ENCODE assay signal across 8 cellular contexts in the genomic region with DNA sequence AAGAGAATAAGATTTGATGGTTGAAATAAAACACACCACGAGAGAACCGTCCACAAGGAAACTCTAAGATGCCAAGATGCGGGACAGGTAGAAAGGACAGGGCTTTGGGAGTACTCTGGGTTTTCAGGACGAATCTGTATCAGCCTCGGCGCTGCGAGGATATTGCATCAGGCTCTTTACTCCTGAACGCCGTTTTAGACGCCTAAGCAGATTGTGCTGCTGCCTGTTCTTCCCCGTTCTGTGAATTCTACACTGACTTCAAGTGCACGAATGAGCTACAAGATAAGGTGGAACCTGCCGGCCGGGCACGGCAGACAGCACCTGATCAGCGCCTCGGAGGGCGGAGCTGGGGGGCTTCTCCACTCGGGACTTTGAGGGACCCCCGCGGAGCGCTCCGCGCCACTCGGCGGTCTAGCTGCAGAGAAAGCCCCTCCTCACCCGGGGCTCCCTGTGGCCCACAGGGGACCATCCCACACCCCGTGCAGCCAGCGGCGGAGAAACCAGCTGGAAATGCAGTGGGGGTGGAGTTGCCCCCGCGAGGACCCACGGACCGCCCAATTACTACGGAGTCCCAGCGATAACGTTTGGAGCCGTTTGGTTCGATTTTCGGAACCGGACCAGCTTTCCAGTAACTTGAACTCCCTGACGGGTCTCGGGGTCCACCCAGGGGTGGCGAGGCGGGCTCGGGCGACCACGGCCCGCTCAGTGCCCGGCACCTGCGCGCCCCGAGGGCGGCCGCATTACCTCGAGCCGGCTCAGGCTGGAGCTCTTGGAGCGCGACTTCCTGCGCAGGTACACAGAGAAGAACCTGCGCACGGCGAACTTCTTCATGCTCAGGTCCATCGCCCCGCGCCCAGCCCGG. TPM values are rescaled to one million over a fixed set of nuclear protein-coding genes. Genes with fewer than 3 reads are reported as not detected.
DNase-seq lines count a peak whose midpoint lies in the region; ATAC-seq and TF ChIP-seq lines count a peak whose summit lies in the region.

No MANE protein-coding gene starts in this region.

- in situ Hi-C loops in G401 (cut with HindIII; ENCODE audit: low sequenced_read_pairs): no loop called here

- no peaks in the 10 kb centered on the region for H3K36me3 ChIP-seq in left ventricle myocardium inferior
- H3K36me3 ChIP-seq in rectal smooth muscle tissue (ENCODE audit: control insufficient read depth, insufficient read depth, low read length): no peaks in the 10 kb centered on the region

- H3K27ac Mint-ChIP-seq in activated naive CD8-positive, alpha-beta T cell: no peak overlapping the region

- peaks cover 14% of the 10 kb centered on the region for H3K4me1 Mint-ChIP-seq in activated naive CD8-positive, alpha-beta T cell (ENCODE audit: low read depth)

- no peak for TF ChIP-seq CTCF in left ventricle myocardium inferior (IDR thresholded peaks at IDR 0.05; ENCODE audit: borderline replicate concordance)

- peaks cover 6% of the 10 kb centered on the region for H3K27me3 Mint-ChIP-seq in activated naive CD8-positive, alpha-beta T cell

- H3K4me1 ChIP-seq in left ventricle myocardium inferior: peaks cover 83% of the 10 kb centered on the region
- peaks cover 11% of the 10 kb centered on the region for H3K4me1 ChIP-seq in rectal smooth muscle tissue (ENCODE audit: control insufficient read depth, insufficient read depth, low read length)

- intact Hi-C loops in left ventricle myocardium inferior (cut with micrococcal nuclease): no loop called here

- H3K27me3 ChIP-seq in left ventricle myocardium inferior (ENCODE audit: low read depth) (no peaks in the 10 kb centered on the region), rectal smooth muscle tissue (ENCODE audit: control insufficient read depth, insufficient read depth, low read length) (no peaks in the 10 kb centered on the region)

- H3K9me3 Mint-ChIP-seq in activated naive CD8-positive, alpha-beta T cell (ENCODE audit: low read depth): no peaks in the 10 kb centered on the region

- peak; percentile 0 for ATAC-seq in HG02870 (IDR thresholded peaks at IDR 0.05; ENCODE audit: unreplicated experiment)

- DNase-seq in G401 (ENCODE audit: low spot score) (peak; percentile 65), NCI-H748 (lab: John Stamatoyannopoulos, UW; ENCODE audit: unreplicated experiment) (peak; percentile 86), left ventricle myocardium inferior (no peak), OCI-M1 (lab: John Stamatoyannopoulos, UW) (no peak), HuH-7.5 (ENCODE audit: low spot score) (no peak)

- H3K4me3 ChIP-seq in left ventricle myocardium inferior: peak overlapping the region; percentile 93
- peak overlapping the region; percentile 83 for H3K4me3 ChIP-seq in rectal smooth muscle tissue (ENCODE audit: low read length)

- peak overlapping the region; percentile 85 for H3K4me3 Mint-ChIP-seq in activated naive CD8-positive, alpha-beta T cell

- H3K9me3 ChIP-seq in left ventricle myocardium inferior (replicated peaks): no peaks in the 10 kb centered on the region

- peak overlapping the region; percentile 94 for H3K27ac ChIP-seq in left ventricle myocardium inferior (replicated peaks)
- H3K27ac ChIP-seq in rectal smooth muscle tissue (ENCODE audit: low read depth, low read length): no peak overlapping the region

- no peaks in the 10 kb centered on the region for H3K36me3 Mint-ChIP-seq in activated naive CD8-positive, alpha-beta T cell

- peak overlapping the region; percentile 10 for H3K9ac ChIP-seq in rectal smooth muscle tissue (ENCODE audit: low read length)

RNA-seq across cellular contexts. Expression of a gene that starts 0.6 kb away (rescaled TPM):
- total RNA-seq in G401 (2014; rRNA removed; shearing (Covaris generic)): 3.8 and 14.7 TPM in 2 replicates
- 77.2 TPM for total RNA-seq in left ventricle myocardium inferior

RNA-seq across cellular contexts. Expression of a gene that starts 39.9 kb away (rescaled TPM):
- total RNA-seq in G401 (2014; rRNA removed; shearing (Covaris generic)): 4.1 and 8.0 TPM in 2 replicates
- 0.77 TPM for total RNA-seq in left ventricle myocardium inferior

Comparison
In these comparisons a context has a peak if more than half of its experiments do, and no peak if none do; other contexts are left out.
1. DNase-seq: peak in G401 (single experiment) and NCI-H748 (single experiment); none in left ventricle myocardium inferior (single experiment), OCI-M1 (single experiment) and HuH-7.5 (single experiment).